8 cellular contexts compared by ENCODE assay signal in the genomic region with DNA sequence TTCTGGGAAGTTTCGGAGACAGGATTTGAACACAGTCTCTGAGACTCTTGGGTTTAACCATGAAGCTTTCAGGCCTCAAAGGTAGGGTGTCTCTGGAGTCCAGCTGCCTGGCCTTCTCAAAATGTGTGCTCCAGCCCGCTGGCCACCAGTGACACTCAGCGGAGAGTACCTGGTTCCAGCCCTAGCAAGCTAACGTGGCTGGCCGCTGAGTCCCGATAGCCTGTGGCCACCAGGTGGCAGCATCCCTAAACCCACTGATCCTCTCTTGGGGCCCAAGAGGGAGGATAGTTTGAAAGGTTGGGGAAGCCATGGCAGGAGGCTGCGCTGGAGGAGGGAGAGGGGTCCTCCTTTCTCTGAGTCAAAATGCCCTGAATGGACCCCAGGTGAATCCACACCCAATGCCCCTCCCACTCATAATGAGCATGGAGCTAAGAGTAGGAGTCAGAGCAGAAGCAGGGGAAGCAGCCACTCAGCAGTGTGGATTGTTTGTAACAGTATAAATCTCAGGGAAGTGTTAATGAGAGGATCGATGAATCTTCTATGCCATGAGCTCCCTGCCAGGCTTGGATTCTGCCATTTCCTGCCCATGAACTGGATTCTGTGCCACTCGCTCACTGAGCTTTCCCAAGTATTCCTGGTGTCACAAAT. TPM values are rescaled to one million over a fixed set of nuclear protein-coding genes. Genes with fewer than 3 reads are reported as not detected.
DNase-seq lines count a peak whose midpoint lies in the region; ATAC-seq and TF ChIP-seq lines count a peak whose summit lies in the region.

No MANE protein-coding gene starts in this region.

- CTCF ChIA-PET in activated CD8-positive, alpha-beta T cell treated with anti-CD3 and anti-CD28 coated beads for 36 hours (lab: Charles Lee) = interaction anchor here (0.6 to 14.5 kb wide), 32 partner anchors 8 to 243 kb away, joined by 3 to 430 read pairs (median 4); a partner anchor contains a TSS
- CTCF ChIA-PET in naive thymus-derived CD4-positive, alpha-beta T cell (lab: Charles Lee) = interaction anchor here (0.9 to 1.4 kb wide), 7 partner anchors 10 to 109 kb away, joined by 4 to 6 read pairs (median 5); a partner anchor contains a TSS

- DNase-seq in AG08395 (ENCODE audit: low spot score) = peak; percentile 64
- DNase-seq in NCI-H748 treated with DMSO at 0.1 percent for 48 hours (lab: John Stamatoyannopoulos, UW) = peak; percentile 41
- DNase-seq in activated CD8-positive, alpha-beta T cell treated with anti-CD3 and anti-CD28 coated beads for 36 hours = peak; percentile 78
- peak; percentile 59 for DNase-seq in epidermal melanocyte (ENCODE audit: insufficient read length, low spot score)
- peak in 7 of 9 donors; percentile 19 to 59 (median 36) for DNase-seq in naive thymus-derived CD4-positive, alpha-beta T cell
- DNase-seq in stomach = peak; percentile 60

- intact Hi-C loops in activated CD8-positive, alpha-beta T cell treated with anti-CD3 and anti-CD28 coated beads for 36 hours (cut with micrococcal nuclease) = no loop called here
- intact Hi-C loops in naive thymus-derived CD4-positive, alpha-beta T cell (cut with micrococcal nuclease) = loop anchor here in 1 of 2 donors (1.0 kb wide), 1 partner anchor 95 kb away; no protein-coding TSS in a partner anchor
- intact Hi-C loops in stomach (cut with DNase I; ENCODE audit: low total_unique reads) = no loop called here

- H3K9me3 Mint-ChIP-seq in activated CD8-positive, alpha-beta T cell treated with anti-CD3 and anti-CD28 coated beads for 36 hours = no peaks in the 10 kb centered on the region
- H3K9me3 Mint-ChIP-seq in naive thymus-derived CD4-positive, alpha-beta T cell = no peaks in the 10 kb centered on the region

- TF ChIP-seq POLR2A in stomach (IDR thresholded peaks at IDR 0.05) = no peak

- H3K27ac Mint-ChIP-seq in activated CD8-positive, alpha-beta T cell treated with anti-CD3 and anti-CD28 coated beads for 36 hours = no peak overlapping the region
- no peak overlapping the region for H3K27ac Mint-ChIP-seq in naive thymus-derived CD4-positive, alpha-beta T cell

- H3K27me3 ChIP-seq in naive thymus-derived CD4-positive, alpha-beta T cell (ENCODE audit: control insufficient read depth in 2 of 2, insufficient read depth in 2 of 2, low read length in 2 of 2) = no peaks in the 10 kb centered on the region
- peaks cover 0 to 14% (median 0%) of the 10 kb centered on the region in 3 donors for H3K27me3 ChIP-seq in stomach

- peaks cover 6% of the 10 kb centered on the region for H3K27me3 Mint-ChIP-seq in activated CD8-positive, alpha-beta T cell treated with anti-CD3 and anti-CD28 coated beads for 36 hours
- peaks cover 0 to 18% (median 6%) of the 10 kb centered on the region in 5 donors for H3K27me3 Mint-ChIP-seq in naive thymus-derived CD4-positive, alpha-beta T cell

- ATAC-seq in GM18517 (IDR thresholded peaks at IDR 0.05; ENCODE audit: unreplicated experiment) = peak; percentile 63
- ATAC-seq in HG03159 (IDR thresholded peaks at IDR 0.05; ENCODE audit: unreplicated experiment) = peak; percentile 88
- peak; percentile 60 for ATAC-seq in activated CD8-positive, alpha-beta T cell treated with anti-CD3 and anti-CD28 coated beads for 36 hours
- peak; percentile 55 for ATAC-seq in naive thymus-derived CD4-positive, alpha-beta T cell

- TF ChIP-seq EP300 in stomach (IDR thresholded peaks at IDR 0.05) = no peak

- no peak overlapping the region for H3K4me3 Mint-ChIP-seq in activated CD8-positive, alpha-beta T cell treated with anti-CD3 and anti-CD28 coated beads for 36 hours
- no peak overlapping the region for H3K4me3 Mint-ChIP-seq in naive thymus-derived CD4-positive, alpha-beta T cell

- peaks cover 2% of the 10 kb centered on the region for H3K4me1 Mint-ChIP-seq in activated CD8-positive, alpha-beta T cell treated with anti-CD3 and anti-CD28 coated beads for 36 hours (ENCODE audit: low read depth)
- peaks cover 0 to 5% (median 3%) of the 10 kb centered on the region in 7 donors for H3K4me1 Mint-ChIP-seq in naive thymus-derived CD4-positive, alpha-beta T cell

- H3K36me3 ChIP-seq in naive thymus-derived CD4-positive, alpha-beta T cell (ENCODE audit: control insufficient read depth in 2 of 3, insufficient read depth in 3 of 3, low read length in 3 of 3) = no peaks in the 10 kb centered on the region
- no peaks in the 10 kb centered on the region for H3K36me3 ChIP-seq in stomach

- no peaks in the 10 kb centered on the region for H3K9me3 ChIP-seq in naive thymus-derived CD4-positive, alpha-beta T cell (ENCODE audit: control insufficient read depth in 2 of 3, low read length in 3 of 3)
- H3K9me3 ChIP-seq in stomach = no peaks in the 10 kb centered on the region

- H3K36me3 Mint-ChIP-seq in activated CD8-positive, alpha-beta T cell treated with anti-CD3 and anti-CD28 coated beads for 36 hours (ENCODE audit: low read depth) = no peaks in the 10 kb centered on the region
- H3K36me3 Mint-ChIP-seq in naive thymus-derived CD4-positive, alpha-beta T cell = no peaks in the 10 kb centered on the region

- no peaks in the 10 kb centered on the region for H3K4me1 ChIP-seq in naive thymus-derived CD4-positive, alpha-beta T cell (ENCODE audit: control insufficient read depth in 2 of 2, insufficient read depth in 2 of 2, low read length in 2 of 2)
- H3K4me1 ChIP-seq in stomach = peaks cover 8 to 20% (median 17%) of the 10 kb centered on the region in 4 donors

- H3K27ac ChIP-seq in naive thymus-derived CD4-positive, alpha-beta T cell (ENCODE audit: low read depth, low read length) = no peak overlapping the region
- H3K27ac ChIP-seq in stomach = no peak overlapping the region

- POLR2A ChIA-PET in activated CD8-positive, alpha-beta T cell treated with anti-CD3 and anti-CD28 coated beads for 36 hours (lab: Charles Lee) = interaction anchor here (1.4 kb wide), 1 partner anchor 9 kb away, joined by 4 read pairs; no protein-coding TSS in a partner anchor
- POLR2A ChIA-PET in naive thymus-derived CD4-positive, alpha-beta T cell (lab: Charles Lee) = interaction anchor here (0.5 kb wide), 1 partner anchor 79 kb away, joined by 3 read pairs; no protein-coding TSS in a partner anchor

- TF ChIP-seq CTCF in activated CD8-positive, alpha-beta T cell treated with anti-CD3 and anti-CD28 coated beads for 36 hours (IDR thresholded peaks at IDR 0.05) = peak; percentile 73
- TF ChIP-seq CTCF in stomach (IDR thresholded peaks at IDR 0.05) = peak in 5 of 7 experiments; percentile 30 to 64 (median 39)

- H3K4me3 ChIP-seq in naive thymus-derived CD4-positive, alpha-beta T cell (ENCODE audit: low read length) = no peak overlapping the region
- no peak overlapping the region for H3K4me3 ChIP-seq in stomach

- 45 to 64% (median 59%) methylated on average over 7 to 9 of the region's 9 CpGs for WGBS in stomach, 5 donors

RNA-seq across cellular contexts. Expression of a gene that starts 5.4 kb away (rescaled TPM):
- not detected for total RNA-seq in activated CD8-positive, alpha-beta T cell treated with anti-CD3 and anti-CD28 coated beads for 36 hours
- total RNA-seq in naive thymus-derived CD4-positive, alpha-beta T cell = 1 to 10 TPM in 1 of 5 experiments, under 1 TPM in 2, not detected in 2; 0.05 to 1.1 (median 0.08) TPM
- not detected for polyA plus RNA-seq in naive thymus-derived CD4-positive, alpha-beta T cell
- total RNA-seq in stomach = not detected
- under 1 TPM in 1 of 3 donors, not detected in 2; 0.08 TPM for polyA plus RNA-seq in stomach

RNA-seq across cellular contexts. Expression of a gene that starts 10.4 kb away (rescaled TPM):
- not detected for total RNA-seq in activated CD8-positive, alpha-beta T cell treated with anti-CD3 and anti-CD28 coated beads for 36 hours
- under 1 TPM in 2 of 5 experiments, not detected in 3; 0.16 to 0.59 TPM for total RNA-seq in naive thymus-derived CD4-positive, alpha-beta T cell
- not detected for polyA plus RNA-seq in naive thymus-derived CD4-positive, alpha-beta T cell
- under 1 TPM in 1 of 5 donors, not detected in 4; 0.55 TPM for total RNA-seq in stomach
- not detected for polyA plus RNA-seq in stomach

RNA-seq across cellular contexts. Expression of a gene that starts 58.5 kb away (rescaled TPM):
- 100 to 1,000 TPM; 170 to 179 TPM for total RNA-seq in activated CD8-positive, alpha-beta T cell treated with anti-CD3 and anti-CD28 coated beads for 36 hours
- 100 to 1,000 TPM; 109 to 288 (median 140) TPM for total RNA-seq in naive thymus-derived CD4-positive, alpha-beta T cell
- 100 to 1,000 TPM; 123 to 133 TPM for polyA plus RNA-seq in naive thymus-derived CD4-positive, alpha-beta T cell
- 100 to 1,000 TPM; 143 to 206 (median 175) TPM for total RNA-seq in stomach
- 100 to 1,000 TPM in 1 of 3 donors, 10 to 100 TPM in 2; 77.1 to 123 (median 85.8) TPM for polyA plus RNA-seq in stomach
